8 cellular contexts compared by ENCODE assay signal in the genomic region with DNA sequence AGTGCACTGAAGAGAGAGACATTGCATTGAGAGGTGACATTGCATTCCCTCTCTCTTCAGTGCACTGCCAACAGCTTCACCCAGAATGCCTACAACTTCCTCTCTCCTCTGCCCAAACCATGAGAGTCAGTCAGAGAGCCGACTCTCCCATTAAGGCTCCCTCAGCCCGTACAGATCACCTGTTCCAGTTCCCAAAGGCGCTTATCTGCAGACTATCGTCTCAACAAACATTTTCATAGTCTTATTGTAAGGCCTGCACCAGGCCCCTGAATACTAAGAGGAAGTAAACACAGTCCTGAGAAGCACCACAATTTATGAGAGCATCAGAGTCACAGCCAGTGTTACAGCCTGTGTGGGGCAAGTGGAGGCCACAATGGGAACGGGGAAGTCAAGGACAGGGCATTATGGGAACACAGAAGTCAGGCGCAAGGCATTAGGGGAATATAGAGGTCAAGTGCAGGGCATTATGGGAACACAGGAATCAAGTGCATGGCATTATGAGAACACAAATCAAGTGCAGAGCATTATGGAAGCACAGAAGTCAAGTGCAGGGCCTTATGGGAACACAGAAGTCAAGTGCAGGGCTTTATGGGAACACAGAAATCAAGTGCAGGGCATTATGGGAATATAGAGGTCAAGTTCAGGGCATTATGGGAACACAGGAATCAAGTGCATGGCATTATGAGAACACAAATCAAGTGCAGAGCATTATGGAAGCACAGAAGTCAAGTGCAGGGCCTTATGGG. TPM values are rescaled to one million over a fixed set of nuclear protein-coding genes. Genes with fewer than 3 reads are reported as not detected.
DNase-seq lines count a peak whose midpoint lies in the region; ATAC-seq and TF ChIP-seq lines count a peak whose summit lies in the region.
"Not testable (repeated sequence)": the region's sequence is repeated elsewhere in the genome, so short reads cannot be mapped to it uniquely, and the experiment has no call there.

No MANE protein-coding gene starts in this region.

- not testable (repeated sequence) for H3K27ac ChIP-seq in H9 (ENCODE audit: insufficient read length, low read depth, low read length); endodermal cell (ENCODE audit: low read depth, low read length)
- peak overlapping the region in 1 of 2 donors; percentile 68 for H3K27ac ChIP-seq in left lung

- not testable (repeated sequence) for H3K27me3 ChIP-seq in H9 (ENCODE audit: insufficient read depth, low read length); endodermal cell (ENCODE audit: control insufficient read depth, insufficient read depth, low read length, poor library complexity, severe bottlenecking); left lung

- not testable (repeated sequence) for H4K8ac ChIP-seq in H9 (replicated peaks; ENCODE audit: insufficient read length, low read depth, low read length)

- H2BK120ac ChIP-seq in H9 (ENCODE audit: low read depth, low read length, poor library complexity, severe bottlenecking) = not testable (repeated sequence)

- peak; percentile 69 to 70 for DNase-seq in AML-193 (lab: John Stamatoyannopoulos, UW)
- DNase-seq in H9; activated T-cell treated with anti-CD3 and anti-CD28 coated beads, Interleukin-2, amount 50 U/mL, for 24 hours; left lung; stimulated activated effector memory CD8-positive, alpha-beta T cell treated with anti-CD3 and anti-CD28 coated beads, Interleukin-12 subunit alpha, Interleukin-12 subunit beta, amount 100 ng/mL, for 72 hours (ENCODE audit: low spot score in 2 of 2): not testable (repeated sequence)
- DNase-seq in NOMO-1 (lab: John Stamatoyannopoulos, UW; ENCODE audit: unreplicated experiment in 2 of 2) = peak; percentile 56 to 66
- DNase-seq in endodermal cell = peak; percentile 10

- H3K4me3 Mint-ChIP-seq in H9; T-helper 1 cell treated with Interleukin-12 subunit alpha and Interleukin-12 subunit beta and Interleukin-4 antibody, amounts not matched to agents 30 μg/mL and 1 μg/mL, for 36 hours; activated T-cell treated with anti-CD3 and anti-CD28 coated beads, Interleukin-2, amount 50 U/mL, for 24 hours; endodermal cell; stimulated activated effector memory CD8-positive, alpha-beta T cell treated with anti-CD3 and anti-CD28 coated beads, Interleukin-12 subunit alpha, Interleukin-12 subunit beta, amount 100 ng/mL, for 72 hours: not testable (repeated sequence)

- not testable (repeated sequence) for H3K79me2 ChIP-seq in H9 (ENCODE audit: insufficient read depth, low read length)

- not testable (repeated sequence) for H3K18ac ChIP-seq in H9 (ENCODE audit: insufficient read length, low read depth, low read length)

- not testable (repeated sequence) for H3T11ph ChIP-seq in H9 (ENCODE audit: low read length)

- H4K5ac ChIP-seq in H9 (ENCODE audit: insufficient read length, low read depth, low read length) = not testable (repeated sequence)

- not testable (repeated sequence) for H3K9me3 ChIP-seq in H9 (ENCODE audit: control insufficient read depth, low read depth, low read length); endodermal cell (ENCODE audit: control insufficient read depth, low read length); left lung

- H4K20me1 ChIP-seq in H9 (ENCODE audit: control insufficient read depth, insufficient read depth, insufficient read length) = not testable (repeated sequence)

- peaks cover 13% of the 10 kb centered on the region; the same call in 1 of the 2 replicates for H3K4me1 ChIP-seq in H9 (ENCODE audit: insufficient read depth, low read length)
- not testable (repeated sequence) for H3K4me1 ChIP-seq in endodermal cell (ENCODE audit: control insufficient read depth, insufficient read depth, low read length)
- peaks cover 2 to 66% of the 10 kb centered on the region in 2 donors for H3K4me1 ChIP-seq in left lung

- not testable (repeated sequence) for TF ChIP-seq CTCF in H9 (conservative IDR thresholded peaks at IDR 0.05); endodermal cell (conservative IDR thresholded peaks at IDR 0.05); left lung (IDR thresholded peaks at IDR 0.05)

- not testable (repeated sequence) for H3K4ac ChIP-seq in H9 (ENCODE audit: low read depth, low read length)

- H3K4me1 Mint-ChIP-seq in H9 = peaks cover 24 to 26% of the 10 kb centered on the region in 2 experiments
- peaks cover 55% of the 10 kb centered on the region for H3K4me1 Mint-ChIP-seq in T-helper 1 cell treated with Interleukin-12 subunit alpha and Interleukin-12 subunit beta and Interleukin-4 antibody, amounts not matched to agents 30 μg/mL and 1 μg/mL, for 36 hours (ENCODE audit: low read depth)
- H3K4me1 Mint-ChIP-seq in activated T-cell treated with anti-CD3 and anti-CD28 coated beads, Interleukin-2, amount 50 U/mL, for 24 hours (ENCODE audit: low read depth) = peaks cover 82% of the 10 kb centered on the region
- H3K4me1 Mint-ChIP-seq in endodermal cell = not testable (repeated sequence)
- H3K4me1 Mint-ChIP-seq in stimulated activated effector memory CD8-positive, alpha-beta T cell treated with anti-CD3 and anti-CD28 coated beads, Interleukin-12 subunit alpha, Interleukin-12 subunit beta, amount 100 ng/mL, for 72 hours = peaks cover 73% of the 10 kb centered on the region

- not testable (repeated sequence) for H3K56ac ChIP-seq in H9 (ENCODE audit: insufficient read length, low read depth, low read length)

- H3K14ac ChIP-seq in H9 (ENCODE audit: insufficient read depth, low read length) = not testable (repeated sequence)

- not testable (repeated sequence) for H3K4me2 ChIP-seq in H9 (ENCODE audit: insufficient read depth, insufficient read length, low read length)

- not testable (repeated sequence) for H3K23me2 ChIP-seq in H9 (ENCODE audit: insufficient read length, low read depth, low read length, poor library complexity, severe bottlenecking)

- not testable (repeated sequence) for H3K4me3 ChIP-seq in endodermal cell (ENCODE audit: low read length); left lung

- not testable (repeated sequence) for H2BK15ac ChIP-seq in H9 (ENCODE audit: low read depth, low read length)

- not testable (repeated sequence) for H2AFZ ChIP-seq in H9 (ENCODE audit: low read length)

- ATAC-seq in left lung = peak; percentile 40
- ATAC-seq in stimulated activated effector memory CD8-positive, alpha-beta T cell treated with anti-CD3 and anti-CD28 coated beads, Interleukin-12 subunit alpha, Interleukin-12 subunit beta, amount 100 ng/mL, for 72 hours = not testable (repeated sequence)

- H2BK20ac ChIP-seq in H9 (ENCODE audit: low read depth, low read length, poor library complexity, severe bottlenecking) = not testable (repeated sequence)

- not testable (repeated sequence) for H2AK5ac ChIP-seq in H9 (ENCODE audit: insufficient read length, low read length)

- H3K79me1 ChIP-seq in H9 (ENCODE audit: insufficient read depth, low read depth, low read length, poor library complexity, severe bottlenecking) = not testable (repeated sequence)

- H2BK12ac ChIP-seq in H9 (ENCODE audit: insufficient read length, low read depth, low read length) = not testable (repeated sequence)

- H2BK5ac ChIP-seq in H9 (ENCODE audit: insufficient read length, low read length) = not testable (repeated sequence)

- H3K9ac ChIP-seq in H9 (ENCODE audit: extremely low read depth, insufficient read length, low read length); endodermal cell (ENCODE audit: extremely low read depth, low read length, poor library complexity, severe bottlenecking): not testable (repeated sequence)

- not testable (repeated sequence) for H3K23ac ChIP-seq in H9 (ENCODE audit: insufficient read length, low read depth, low read length)

- peak overlapping the region in 2 of 3 experiments; percentile 72 to 81; a peak in 3 of 7 replicates for H3K27ac Mint-ChIP-seq in H9
- H3K27ac Mint-ChIP-seq in T-helper 1 cell treated with Interleukin-12 subunit alpha and Interleukin-12 subunit beta and Interleukin-4 antibody, amounts not matched to agents 30 μg/mL and 1 μg/mL, for 36 hours = peak overlapping the region; percentile 61
- peak overlapping the region; percentile 20 for H3K27ac Mint-ChIP-seq in activated T-cell treated with anti-CD3 and anti-CD28 coated beads, Interleukin-2, amount 50 U/mL, for 24 hours
- not testable (repeated sequence) for H3K27ac Mint-ChIP-seq in endodermal cell
- H3K27ac Mint-ChIP-seq in stimulated activated effector memory CD8-positive, alpha-beta T cell treated with anti-CD3 and anti-CD28 coated beads, Interleukin-12 subunit alpha, Interleukin-12 subunit beta, amount 100 ng/mL, for 72 hours = peak overlapping the region; percentile 60

- not testable (repeated sequence) for H3K36me3 Mint-ChIP-seq in H9 (ENCODE audit: insufficient read depth in 1 of 3, low read depth in 3 of 3); T-helper 1 cell treated with Interleukin-12 subunit alpha and Interleukin-12 subunit beta and Interleukin-4 antibody, amounts not matched to agents 30 μg/mL and 1 μg/mL, for 36 hours (ENCODE audit: low read depth); endodermal cell (ENCODE audit: low read depth); stimulated activated effector memory CD8-positive, alpha-beta T cell treated with anti-CD3 and anti-CD28 coated beads, Interleukin-12 subunit alpha, Interleukin-12 subunit beta, amount 100 ng/mL, for 72 hours
- H3K36me3 Mint-ChIP-seq in activated T-cell treated with anti-CD3 and anti-CD28 coated beads, Interleukin-2, amount 50 U/mL, for 24 hours (ENCODE audit: low read depth) = peaks cover 13% of the 10 kb centered on the region

- not testable (repeated sequence) for H3K9me3 Mint-ChIP-seq in H9; endodermal cell; stimulated activated effector memory CD8-positive, alpha-beta T cell treated with anti-CD3 and anti-CD28 coated beads, Interleukin-12 subunit alpha, Interleukin-12 subunit beta, amount 100 ng/mL, for 72 hours
- peaks cover 11% of the 10 kb centered on the region for H3K9me3 Mint-ChIP-seq in T-helper 1 cell treated with Interleukin-12 subunit alpha and Interleukin-12 subunit beta and Interleukin-4 antibody, amounts not matched to agents 30 μg/mL and 1 μg/mL, for 36 hours
- H3K9me3 Mint-ChIP-seq in activated T-cell treated with anti-CD3 and anti-CD28 coated beads, Interleukin-2, amount 50 U/mL, for 24 hours = peaks cover 13% of the 10 kb centered on the region

- H3K36me3 ChIP-seq in endodermal cell (ENCODE audit: control insufficient read depth, insufficient read depth, low read length); left lung: not testable (repeated sequence)

- intact Hi-C loops in left lung (cut with DNase I) = not testable (repeated sequence)

- no CpG with 5 or more reads among the region's 6 CpGs for WGBS in H9 (ENCODE audit: extremely low coverage, insufficient read length, low lambda C conversion rate)
- WGBS in endodermal cell (ENCODE audit: insufficient coverage in 1 of 2, insufficient read length in 1 of 2), 2 experiments = 94 to 95% methylated on average over 6 of the region's 6 CpGs

- H3K27me3 Mint-ChIP-seq in H9 (ENCODE audit: low read depth); T-helper 1 cell treated with Interleukin-12 subunit alpha and Interleukin-12 subunit beta and Interleukin-4 antibody, amounts not matched to agents 30 μg/mL and 1 μg/mL, for 36 hours (ENCODE audit: low read depth); activated T-cell treated with anti-CD3 and anti-CD28 coated beads, Interleukin-2, amount 50 U/mL, for 24 hours; endodermal cell (ENCODE audit: insufficient read depth): not testable (repeated sequence)

- H4K91ac ChIP-seq in H9 (ENCODE audit: insufficient read length, low read depth, low read length) = not testable (repeated sequence)

RNA-seq across cellular contexts. Expression of a gene that starts 53.5 kb away (rescaled TPM):
- 6.1 TPM in 2 replicates for total RNA-seq in H9 (2021)
- 1 to 10 TPM in 1 of 2 donors, under 1 TPM in 1; 0.71 to 1.9 TPM for total RNA-seq in endodermal cell
- 1.6 TPM for polyA plus RNA-seq in endodermal cell (2013, experiment 1 of 2)
- polyA plus RNA-seq in endodermal cell (2013, experiment 2 of 2) = 1.5 TPM
- total RNA-seq in left lung = 10 to 100 TPM in 1 of 2 donors, 1 to 10 TPM in 1; 8.7 to 19.6 TPM
